ENCODE assay signal across 14 cellular contexts in genomic region chr5:54669845-54670635, GRCh38.
DNase-seq lines count a peak whose midpoint lies in the region; ATAC-seq and TF ChIP-seq lines count a peak whose summit lies in the region.
"Had no signal": no experiment of that assay in that cellular context is flagged by ENCODE, and none has a peak within 500 bp of the region (broad histone marks: within the 10 kb centered on the region; RNA-seq: fewer than 3 reads in every experiment).

No MANE protein-coding gene starts in this region.

- CTCF ChIA-PET in activated naive CD4-positive, alpha-beta T cell treated with anti-CD3 and anti-CD28 coated beads, Interleukin-2, amount 10 ng/mL, durations not matched to agents 7 days and 5 days (lab: Charles Lee), result no interaction called here
- CTCF ChIA-PET in activated naive CD4-positive, alpha-beta T cell treated with anti-CD3 and anti-CD28 coated beads for 36 hours (lab: Charles Lee), result no interaction called here

- WGBS in hepatocyte (ENCODE audit: low lambda C conversion rate, missing lambda C conversion rate), result 57% methylated on average over 1 of the region's 1 CpG

- H2AFZ ChIP-seq in hepatocyte, result no peak overlapping the region

- H3K9me3 Mint-ChIP-seq in activated naive CD4-positive, alpha-beta T cell treated with anti-CD3 and anti-CD28 coated beads, Interleukin-2, amount 10 ng/mL, durations not matched to agents 7 days and 5 days, result peaks cover 46% of the 10 kb centered on the region
- H3K9me3 Mint-ChIP-seq in activated naive CD4-positive, alpha-beta T cell treated with anti-CD3 and anti-CD28 coated beads for 36 hours, result peaks cover 14% of the 10 kb centered on the region
- peaks cover 19% of the 10 kb centered on the region for H3K9me3 Mint-ChIP-seq in glutamatergic neuron (ENCODE audit: unreplicated experiment)

- TF ChIP-seq CTCF in glutamatergic neuron (IDR thresholded peaks at IDR 0.05; ENCODE audit: partially characterized antibody, unreplicated experiment) (no peak), vagina (IDR thresholded peaks at IDR 0.05) (no peak), hepatocyte (IDR thresholded peaks at IDR 0.05; ENCODE audit: poor library complexity) (no peak)

- peak overlapping the region; percentile 85 for H3K27ac Mint-ChIP-seq in activated naive CD4-positive, alpha-beta T cell treated with anti-CD3 and anti-CD28 coated beads, Interleukin-2, amount 10 ng/mL, durations not matched to agents 7 days and 5 days
- H3K27ac Mint-ChIP-seq in activated naive CD4-positive, alpha-beta T cell treated with anti-CD3 and anti-CD28 coated beads for 36 hours, result no peak overlapping the region
- peak overlapping the region; percentile 98 for H3K27ac Mint-ChIP-seq in glutamatergic neuron (ENCODE audit: unreplicated experiment)
- H3K27ac Mint-ChIP-seq: mesothelial cell of epicardium had no signal

- no peaks in the 10 kb centered on the region for H3K27me3 Mint-ChIP-seq in activated naive CD4-positive, alpha-beta T cell treated with anti-CD3 and anti-CD28 coated beads, Interleukin-2, amount 10 ng/mL, durations not matched to agents 7 days and 5 days
- H3K27me3 Mint-ChIP-seq in activated naive CD4-positive, alpha-beta T cell treated with anti-CD3 and anti-CD28 coated beads for 36 hours (ENCODE audit: low read depth), result no peaks in the 10 kb centered on the region
- H3K27me3 Mint-ChIP-seq in glutamatergic neuron (ENCODE audit: unreplicated experiment), result peaks cover 12% of the 10 kb centered on the region

- H4K20me1 ChIP-seq in hepatocyte (ENCODE audit: insufficient read depth, poor library complexity, severe bottlenecking), result no peaks in the 10 kb centered on the region

- H3K79me2 ChIP-seq in hepatocyte, result no peaks in the 10 kb centered on the region

- no peaks in the 10 kb centered on the region for H3K9me2 ChIP-seq in hepatocyte (replicated peaks; ENCODE audit: insufficient read depth)

- H3K27ac ChIP-seq in vagina (peak overlapping the region; percentile 33), hepatocyte (no peak overlapping the region)
- H3K27ac ChIP-seq: prostate gland, SJCRH30, VCaP had no signal

- no peaks in the 10 kb centered on the region for H3K9me3 ChIP-seq in vagina
- H3K9me3 ChIP-seq in hepatocyte (ENCODE audit: low read depth), result peaks cover 5% of the 10 kb centered on the region
- H3K9me3 ChIP-seq: prostate gland, SJCRH30 had no signal

- peaks cover 49% of the 10 kb centered on the region for H3K36me3 Mint-ChIP-seq in activated naive CD4-positive, alpha-beta T cell treated with anti-CD3 and anti-CD28 coated beads, Interleukin-2, amount 10 ng/mL, durations not matched to agents 7 days and 5 days
- no peaks in the 10 kb centered on the region for H3K36me3 Mint-ChIP-seq in activated naive CD4-positive, alpha-beta T cell treated with anti-CD3 and anti-CD28 coated beads for 36 hours (ENCODE audit: low read depth)
- H3K36me3 Mint-ChIP-seq in glutamatergic neuron (ENCODE audit: unreplicated experiment), result peaks cover 32% of the 10 kb centered on the region
- H3K36me3 Mint-ChIP-seq: mesothelial cell of epicardium had no signal

- peak overlapping the region; percentile 6 for H3K4me3 Mint-ChIP-seq in activated naive CD4-positive, alpha-beta T cell treated with anti-CD3 and anti-CD28 coated beads, Interleukin-2, amount 10 ng/mL, durations not matched to agents 7 days and 5 days
- H3K4me3 Mint-ChIP-seq in activated naive CD4-positive, alpha-beta T cell treated with anti-CD3 and anti-CD28 coated beads for 36 hours, result no peak overlapping the region
- peak overlapping the region; percentile 71 for H3K4me3 Mint-ChIP-seq in glutamatergic neuron (ENCODE audit: unreplicated experiment)
- H3K4me3 Mint-ChIP-seq: mesothelial cell of epicardium had no signal

- no peak overlapping the region for H3K4me3 ChIP-seq in vagina
- H3K4me3 ChIP-seq in hepatocyte, result no peak overlapping the region
- H3K4me3 ChIP-seq: prostate gland, SJCRH30 had no signal

- H3K36me3 ChIP-seq in vagina (no peaks in the 10 kb centered on the region), hepatocyte (replicated peaks; ENCODE audit: insufficient read depth, low read depth) (no peaks in the 10 kb centered on the region)
- H3K36me3 ChIP-seq: prostate gland, SJCRH30 had no signal

- intact Hi-C loops in activated naive CD4-positive, alpha-beta T cell treated with anti-CD3 and anti-CD28 coated beads for 36 hours (cut with micrococcal nuclease), result no loop called here
- intact Hi-C loops in vagina (cut with DNase I), result no loop called here

- H3K4me1 Mint-ChIP-seq in activated naive CD4-positive, alpha-beta T cell treated with anti-CD3 and anti-CD28 coated beads, Interleukin-2, amount 10 ng/mL, durations not matched to agents 7 days and 5 days, result peaks cover 72% of the 10 kb centered on the region
- peaks cover 45% of the 10 kb centered on the region for H3K4me1 Mint-ChIP-seq in activated naive CD4-positive, alpha-beta T cell treated with anti-CD3 and anti-CD28 coated beads for 36 hours (ENCODE audit: low read depth)
- peaks cover 21% of the 10 kb centered on the region for H3K4me1 Mint-ChIP-seq in glutamatergic neuron (ENCODE audit: low read depth, unreplicated experiment)

- H3K27me3 ChIP-seq in vagina (no peaks in the 10 kb centered on the region), hepatocyte (no peaks in the 10 kb centered on the region)
- H3K27me3 ChIP-seq: SJCRH30 had no signal

- TF ChIP-seq POLR2A in vagina (IDR thresholded peaks at IDR 0.05), result no peak

- no peak overlapping the region for H3K4me2 ChIP-seq in hepatocyte

- DNase-seq in activated naive CD4-positive, alpha-beta T cell treated with anti-CD3 and anti-CD28 coated beads, Interleukin-2, amount 10 ng/mL, durations not matched to agents 7 days and 5 days, result no peak
- no peak for DNase-seq in activated naive CD4-positive, alpha-beta T cell treated with anti-CD3 and anti-CD28 coated beads for 36 hours
- peak; percentile 21 for DNase-seq in NCI-H82 treated with DMSO at 0.1 percent for 48 hours (lab: John Stamatoyannopoulos, UW; ENCODE audit: unreplicated experiment)
- DNase-seq in glutamatergic neuron, result peak; percentile 69
- no peak for DNase-seq in vagina (ENCODE audit: extremely low spot score in 2 of 2)
- DNase-seq in hepatocyte (ENCODE audit: low spot score), result no peak
- DNase-seq: DND-41, NCI-H2029 had no signal

- peaks cover 14% of the 10 kb centered on the region for H3K4me1 ChIP-seq in vagina
- H3K4me1 ChIP-seq in hepatocyte (ENCODE audit: insufficient read depth), result no peaks in the 10 kb centered on the region
- H3K4me1 ChIP-seq: prostate gland had no signal

- ATAC-seq in HG02678 (IDR thresholded peaks at IDR 0.05; ENCODE audit: unreplicated experiment) (no peak), GM18870 (IDR thresholded peaks at IDR 0.05; ENCODE audit: unreplicated experiment) (no peak)

Comparison
In these comparisons a context has a peak if more than half of its experiments do, and no peak if none do; other contexts are left out.
1. DNase-seq: peak in NCI-H82 treated with DMSO at 0.1 percent for 48 hours (single experiment) and glutamatergic neuron (single experiment); none in activated naive CD4-positive, alpha-beta T cell treated with anti-CD3 and anti-CD28 coated beads, Interleukin-2, amount 10 ng/mL, durations not matched to agents 7 days and 5 days (single experiment), activated naive CD4-positive, alpha-beta T cell treated with anti-CD3 and anti-CD28 coated beads for 36 hours (single experiment), vagina (0 of 2) and hepatocyte (single experiment).